In the genomic region with DNA sequence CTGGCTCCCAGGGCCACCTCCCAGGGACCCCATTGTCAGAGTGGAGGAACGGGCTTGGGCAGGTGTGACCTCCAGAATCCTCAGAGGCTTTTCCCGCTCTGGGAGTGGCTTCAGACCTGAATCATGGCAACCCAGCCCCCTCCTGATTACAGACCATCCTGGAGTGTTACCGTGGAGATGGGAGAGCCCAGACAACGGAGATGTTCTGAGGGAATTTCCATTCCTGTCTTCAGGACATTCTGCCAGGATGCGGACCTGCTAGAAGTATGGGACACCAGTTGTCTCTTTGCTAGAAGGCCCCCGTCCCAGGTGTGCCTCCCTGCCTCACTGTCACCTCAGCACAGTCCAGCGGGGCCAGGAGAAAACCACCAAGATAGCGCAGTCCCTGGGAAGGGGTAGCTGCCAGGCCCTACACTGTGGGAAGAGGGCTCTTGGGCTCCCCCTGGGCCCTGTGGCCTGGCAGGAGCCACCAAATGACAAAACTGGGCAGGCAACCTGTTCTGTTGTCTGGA, we compare ENCODE assay signal across 16 cellular contexts.
DNase-seq lines count a peak whose midpoint lies in the region; TF ChIP-seq lines count a peak whose summit lies in the region.
"Had no signal": no experiment of that assay in that cellular context is flagged by ENCODE, and none has a peak within 500 bp of the region (broad histone marks: within the 10 kb centered on the region; RNA-seq: fewer than 3 reads in every experiment).

No MANE protein-coding gene starts in this region.

- TF ChIP-seq POLR2A in NB4 (IDR thresholded peaks at IDR 0.05; ENCODE audit: extremely low read depth, insufficient read length): no peak
- no peak for TF ChIP-seq POLR2A in stomach (IDR thresholded peaks at IDR 0.05)

- H3K9me3 ChIP-seq in stomach: no peaks in the 10 kb centered on the region
- H3K9me3 ChIP-seq: colonic mucosa, heart left ventricle, MG63 had no signal

- H3K36me3 ChIP-seq in stomach: no peaks in the 10 kb centered on the region
- H3K36me3 ChIP-seq: colonic mucosa, heart left ventricle, MG63 had no signal

- peak; percentile 37 for DNase-seq in activated CD8-positive, alpha-beta memory T cell treated with anti-CD3 and anti-CD28 coated beads, Interleukin-2, amount 50 U/mL, for 48 hours
- no peak for DNase-seq in activated CD8-positive, alpha-beta memory T cell treated with anti-CD3 and anti-CD28 coated beads, Interleukin-2, amount 50 U/mL, for 4 hours
- peak; percentile 40 for DNase-seq in NB4 (ENCODE audit: low read depth)
- DNase-seq in fibroblast of pulmonary artery (ENCODE audit: low read depth): no peak
- DNase-seq in stomach: peak; percentile 18
- DNase-seq in activated CD4-positive, CD25-positive, alpha-beta regulatory T cell (lab: John Stamatoyannopoulos, UW): no peak
- no peak for DNase-seq in NCI-H524 treated with DMSO at 0.1 percent for 48 hours (lab: John Stamatoyannopoulos, UW)
- DNase-seq in glomerular visceral epithelial cell (ENCODE audit: extremely low spot score): no peak
- DNase-seq: activated CD4-positive, alpha-beta T cell treated with anti-CD3 and anti-CD28 coated beads for 1 hour; colonic mucosa; EL; erythroblast; MG63; NCI-H345; substantia nigra had no signal

- WGBS in stomach, 5 donors: 73 to 89% (median 84%) methylated on average over 6 to 8 of the region's 8 CpGs

- H3K4me1 ChIP-seq in stomach: peaks cover 3 to 9% (median 6%) of the 10 kb centered on the region in 4 donors
- H3K4me1 ChIP-seq: colonic mucosa had no signal

- peak; percentile 19 for TF ChIP-seq CTCF in NB4 (IDR thresholded peaks at IDR 0.05; ENCODE audit: low read depth, low read length)
- TF ChIP-seq CTCF in fibroblast of pulmonary artery (IDR thresholded peaks at IDR 0.05; ENCODE audit: low read length, missing control alignments): peak; percentile 1
- no peak for TF ChIP-seq CTCF in stomach (IDR thresholded peaks at IDR 0.05)

- no peak overlapping the region for H3K27ac ChIP-seq in stomach
- H3K27ac ChIP-seq: colonic mucosa, heart left ventricle had no signal

- TF ChIP-seq EP300 in stomach (IDR thresholded peaks at IDR 0.05): no peak

- peaks cover 0 to 5% (median 0%) of the 10 kb centered on the region in 3 donors for H3K27me3 ChIP-seq in stomach
- H3K27me3 ChIP-seq: colonic mucosa, heart left ventricle, MG63 had no signal

- H3K4me3 ChIP-seq in NB4 (ENCODE audit: low read depth, low read length) (no peak overlapping the region), fibroblast of pulmonary artery (replicated peaks; ENCODE audit: low read depth, low read length) (no peak overlapping the region), stomach (no peak overlapping the region)
- H3K4me3 ChIP-seq: colonic mucosa, heart left ventricle, MG63 had no signal

- intact Hi-C loops in stomach (cut with DNase I; ENCODE audit: low total_unique reads): no loop called here

Comparison
In these comparisons a context has a peak if more than half of its experiments do, and no peak if none do; other contexts are left out.
1. DNase-seq: peak in activated CD8-positive, alpha-beta memory T cell treated with anti-CD3 and anti-CD28 coated beads, Interleukin-2, amount 50 U/mL, for 48 hours (single experiment), NB4 (single experiment) and stomach (single experiment); none in activated CD8-positive, alpha-beta memory T cell treated with anti-CD3 and anti-CD28 coated beads, Interleukin-2, amount 50 U/mL, for 4 hours (single experiment), fibroblast of pulmonary artery (single experiment), activated CD4-positive, CD25-positive, alpha-beta regulatory T cell (0 of 4), NCI-H524 treated with DMSO at 0.1 percent for 48 hours (single experiment) and glomerular visceral epithelial cell (single experiment).
2. CTCF ChIP-seq: peak in NB4 (single experiment) and fibroblast of pulmonary artery (single experiment); none in stomach (0 of 7).